ENCODE assay signal across 9 cellular contexts in the genomic region with DNA sequence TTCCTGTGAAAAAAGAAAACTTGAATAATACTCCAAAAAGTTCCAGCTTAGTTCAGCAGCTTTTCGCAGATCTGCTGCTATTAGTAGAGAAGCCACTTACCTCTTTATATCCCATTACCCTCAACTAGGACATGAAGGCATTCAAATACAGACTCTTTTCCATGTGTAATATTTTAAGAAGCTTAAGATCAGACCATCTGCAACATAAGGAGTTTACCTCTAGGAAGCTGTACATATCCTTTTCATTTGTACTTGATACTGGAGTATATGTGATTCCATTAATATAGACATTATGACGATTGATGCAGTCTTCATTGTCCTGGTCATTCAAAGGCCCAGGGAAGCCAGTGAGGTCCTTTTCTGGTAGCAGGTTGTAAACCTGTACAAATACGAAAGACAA. TPM values are rescaled to one million over a fixed set of nuclear protein-coding genes. Genes with fewer than 3 reads are reported as not detected.
"Had no signal": no experiment of that assay in that cellular context is flagged by ENCODE, and none has a peak within 500 bp of the region (broad histone marks: within the 10 kb centered on the region; RNA-seq: fewer than 3 reads in every experiment).

No MANE protein-coding gene starts in this region.

- H3K4me2 ChIP-seq: GM23338 had no signal

- H3K27ac ChIP-seq: HL-60 had no signal

- H3K27ac Mint-ChIP-seq: GM23338, H9 had no signal

- H3K9me3 Mint-ChIP-seq: GM23338, H9 had no signal

- ATAC-seq: GM23338, K562 had no signal

- H3K4me3 ChIP-seq: GM23338, K562 had no signal

- H2AFZ ChIP-seq: GM23338 had no signal

- FAIRE-seq: H1, H54, K562 had no signal

- H3K4me3 Mint-ChIP-seq: GM23338, H9 had no signal

- DNase-seq: H9, HCEC 1CT, IMR-90, KG1 had no signal

RNA-seq across cellular contexts. Expression of a gene that starts 20.4 kb away (rescaled TPM):
- total RNA-seq: GM23338, H1 had no signal
